ENCODE assay signal across 34 cellular contexts in the genomic region with DNA sequence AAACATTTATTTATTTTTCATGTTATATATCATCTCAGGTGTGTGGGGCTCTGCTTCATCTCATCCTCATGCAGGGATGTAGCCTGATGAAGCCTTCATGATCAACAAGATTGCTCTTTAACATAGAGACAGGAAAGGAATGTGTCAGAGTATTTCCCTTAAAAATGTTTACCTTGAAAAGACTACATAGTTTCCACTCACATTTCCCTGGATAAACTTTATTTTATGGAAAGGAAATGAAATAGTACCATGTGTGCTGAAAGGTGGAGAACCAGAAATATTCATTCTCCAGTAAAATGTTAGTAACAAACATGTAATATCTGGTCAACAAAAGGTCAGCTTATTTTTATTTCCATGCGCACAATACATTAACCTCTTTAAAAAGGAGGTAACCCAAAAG.
DNase-seq lines count a peak whose midpoint lies in the region; FAIRE-seq and TF ChIP-seq lines count a peak whose summit lies in the region.
"Had no signal": no experiment of that assay in that cellular context is flagged by ENCODE, and none has a peak within 500 bp of the region (broad histone marks: within the 10 kb centered on the region; RNA-seq: fewer than 3 reads in every experiment).

No MANE protein-coding gene starts in this region.

- no peaks in the 10 kb centered on the region for H4K20me1 ChIP-seq in endothelial cell of umbilical vein (replicated peaks; ENCODE audit: control insufficient read depth, extremely low read depth, insufficient read depth, low read length)
- H4K20me1 ChIP-seq: BLaER1; BLaER1 treated with 17β-estradiol and CSF1 and Interleukin-3, amounts not matched to agents 10 nM and 100 nM had no signal

- H2AFZ ChIP-seq in endothelial cell of umbilical vein (ENCODE audit: low read depth, low read length), result no peak overlapping the region

- no peaks in the 10 kb centered on the region for H3K79me2 ChIP-seq in endothelial cell of umbilical vein (ENCODE audit: control insufficient read depth, insufficient read depth, low read length)

- no peak overlapping the region for H3K4me2 ChIP-seq in endothelial cell of umbilical vein (ENCODE audit: insufficient read depth, low read length)
- H3K4me2 ChIP-seq: A549; BLaER1; BLaER1 treated with 17β-estradiol and CSF1 and Interleukin-3, amounts not matched to agents 10 nM and 100 nM had no signal

- peaks cover 24% of the 10 kb centered on the region for H3K4me1 ChIP-seq in endodermal cell (ENCODE audit: control insufficient read depth, insufficient read depth, low read length)
- H3K4me1 ChIP-seq in endothelial cell of umbilical vein (ENCODE audit: control insufficient read depth, extremely low read depth, insufficient read depth, low read length), result no peaks in the 10 kb centered on the region
- H3K4me1 ChIP-seq: A549, BE2C, BLaER1, Caco-2 had no signal

- H3K4me3 Mint-ChIP-seq in endodermal cell, result no peak overlapping the region
- H3K4me3 Mint-ChIP-seq: B cell; CD14-positive monocyte; CD4-positive, alpha-beta memory T cell; CD4-positive, alpha-beta T cell; CD4-positive, CD25-positive, alpha-beta regulatory T cell; CD8-positive, alpha-beta memory T cell; CD8-positive, alpha-beta T cell had no signal

- POLR2A ChIA-PET in endothelial cell of umbilical vein (lab: Charles Lee), result no interaction called here

- no peak for FAIRE-seq in endothelial cell of umbilical vein (lab: Jason Lieb, UNC)
- FAIRE-seq: A204.1, A549, D721Med had no signal

- H3K9me3 ChIP-seq in endodermal cell (ENCODE audit: control insufficient read depth, low read length), result no peaks in the 10 kb centered on the region
- no peaks in the 10 kb centered on the region for H3K9me3 ChIP-seq in endothelial cell of umbilical vein (replicated peaks; ENCODE audit: control insufficient read depth, insufficient read depth, low read length)
- H3K9me3 ChIP-seq: A549; BE2C; BLaER1; BLaER1 treated with 17β-estradiol and CSF1 and Interleukin-3, amounts not matched to agents 10 nM and 100 nM; Caco-2 had no signal

- H3K36me3 ChIP-seq in endodermal cell (ENCODE audit: control insufficient read depth, insufficient read depth, low read length) (no peaks in the 10 kb centered on the region), endothelial cell of umbilical vein (ENCODE audit: control insufficient read depth in 2 of 2, extremely low read depth in 1 of 2, insufficient read depth in 2 of 2, low read length in 2 of 2) (no peaks in the 10 kb centered on the region)
- H3K36me3 ChIP-seq: BE2C; BLaER1; BLaER1 treated with 17β-estradiol and CSF1 and Interleukin-3, amounts not matched to agents 10 nM and 100 nM had no signal

- no peak overlapping the region for H3K9ac ChIP-seq in endodermal cell (ENCODE audit: extremely low read depth, low read length, poor library complexity, severe bottlenecking)
- H3K9ac ChIP-seq in endothelial cell of umbilical vein (replicated peaks; ENCODE audit: extremely low read depth, insufficient read depth, low read length), result no peak overlapping the region
- H3K9ac ChIP-seq: BLaER1; BLaER1 treated with 17β-estradiol and CSF1 and Interleukin-3, amounts not matched to agents 10 nM and 100 nM had no signal

- H3K9me1 ChIP-seq in endothelial cell of umbilical vein (replicated peaks; ENCODE audit: control insufficient read depth, extremely low read depth, insufficient read depth, low read length), result no peaks in the 10 kb centered on the region

- H3K27me3 ChIP-seq in endodermal cell (ENCODE audit: control insufficient read depth, insufficient read depth, low read length, poor library complexity, severe bottlenecking) (no peaks in the 10 kb centered on the region), endothelial cell of umbilical vein (ENCODE audit: control insufficient read depth in 2 of 2, insufficient read depth in 2 of 2, low read length in 2 of 2) (no peaks in the 10 kb centered on the region)
- H3K27me3 ChIP-seq: BLaER1; BLaER1 treated with 17β-estradiol and CSF1 and Interleukin-3, amounts not matched to agents 10 nM and 100 nM had no signal

- no peaks in the 10 kb centered on the region for H3K9me3 Mint-ChIP-seq in endodermal cell
- H3K9me3 Mint-ChIP-seq: CD4-positive, alpha-beta memory T cell; CD4-positive, alpha-beta T cell; CD8-positive, alpha-beta memory T cell; CD8-positive, alpha-beta T cell had no signal

- peak; percentile 56 to 69 for DNase-seq in dermis microvascular lymphatic vessel endothelial cell (ENCODE audit: low read depth in 2 of 2)
- no peak for DNase-seq in endodermal cell
- peak; percentile 7 for DNase-seq in endothelial cell of umbilical vein (ENCODE audit: low read depth, low spot score)
- no peak for DNase-seq in activated effector memory CD4-positive, alpha-beta T cell treated with Interleukin-2 at 50 U/mL for 16 hours
- DNase-seq in ureter (ENCODE audit: low spot score), result no peak
- DNase-seq in activated CD4-positive, alpha-beta T cell treated with anti-CD3 and anti-CD28 coated beads for 48 hours, result no peak
- DNase-seq: 8988T; ACHN; AML-193; BE2C; Caco-2; Calu3; CD4-positive, alpha-beta memory T cell; CD4-positive, alpha-beta T cell; CD4-positive, CD25-positive, alpha-beta regulatory T cell; CD8-positive, alpha-beta memory T cell; CD8-positive, alpha-beta T cell; COR-L47; DMS 273 treated with DMSO at 0.1 percent for 48 hours; DMS153; DMS53; DMS79; DMS79 treated with DMSO at 0.1 percent for 48 hours; DND-41; EL had no signal

- H3K27ac Mint-ChIP-seq in endodermal cell, result peak overlapping the region; percentile 31
- H3K27ac Mint-ChIP-seq: B cell; CD14-positive monocyte; CD4-positive, alpha-beta memory T cell; CD4-positive, alpha-beta T cell; CD4-positive, CD25-positive, alpha-beta regulatory T cell; CD8-positive, alpha-beta memory T cell; CD8-positive, alpha-beta T cell had no signal

- TF ChIP-seq POLR2A in endothelial cell of umbilical vein (IDR thresholded peaks at IDR 0.05; ENCODE audit: low read depth, low read length), result no peak

- no peaks in the 10 kb centered on the region for H3K27me3 Mint-ChIP-seq in endodermal cell (ENCODE audit: insufficient read depth)
- H3K27me3 Mint-ChIP-seq: B cell; CD4-positive, alpha-beta memory T cell; CD4-positive, alpha-beta T cell; CD4-positive, CD25-positive, alpha-beta regulatory T cell; CD8-positive, alpha-beta memory T cell had no signal

- intact Hi-C loops in endothelial cell of umbilical vein (cut with micrococcal nuclease), result no loop called here

- TF ChIP-seq CTCF in endodermal cell (conservative IDR thresholded peaks at IDR 0.05) (no peak), endothelial cell of umbilical vein (IDR thresholded peaks at IDR 0.05; ENCODE audit: extremely low read depth in 1 of 2, insufficient read depth in 1 of 2, low read depth in 1 of 2, low read length in 2 of 2) (no peak)

- peaks cover 39% of the 10 kb centered on the region for H3K4me1 Mint-ChIP-seq in endodermal cell
- H3K4me1 Mint-ChIP-seq: B cell; CD14-positive monocyte; CD4-positive, alpha-beta memory T cell; CD4-positive, CD25-positive, alpha-beta regulatory T cell; CD8-positive, alpha-beta memory T cell had no signal

- dilution Hi-C loops in endothelial cell of umbilical vein (cut with MboI; ENCODE audit: extremely low pct_ligation_motif_present, low sequenced_read_pairs), result no loop called here

- no peaks in the 10 kb centered on the region for H3K36me3 Mint-ChIP-seq in endodermal cell (ENCODE audit: low read depth)
- H3K36me3 Mint-ChIP-seq: CD14-positive monocyte; CD4-positive, alpha-beta memory T cell; CD4-positive, CD25-positive, alpha-beta regulatory T cell; CD8-positive, alpha-beta memory T cell; CD8-positive, alpha-beta T cell had no signal

- no TSS peak for BruUV-seq in endothelial cell of umbilical vein (replicated peaks; lab: Mats Ljungman, UMichigan)

- peak overlapping the region; percentile 30 for H3K4me3 ChIP-seq in endodermal cell (ENCODE audit: low read length)
- no peak overlapping the region for H3K4me3 ChIP-seq in endothelial cell of umbilical vein (replicated peaks in 1 of 3; ENCODE audit: insufficient read depth in 1 of 3, low read depth in 1 of 3, low read length in 3 of 3)
- H3K4me3 ChIP-seq: A549; BLaER1; BLaER1 treated with 17β-estradiol and CSF1 and Interleukin-3, amounts not matched to agents 10 nM and 100 nM had no signal

- CTCF ChIA-PET in endothelial cell of umbilical vein (lab: Charles Lee), result no interaction called here

- no peak overlapping the region for H3K27ac ChIP-seq in endodermal cell (ENCODE audit: low read depth, low read length)
- H3K27ac ChIP-seq in endothelial cell of umbilical vein (ENCODE audit: insufficient read depth, low read depth, low read length), result no peak overlapping the region
- H3K27ac ChIP-seq: 22Rv1; A549; BLaER1; BLaER1 treated with 17β-estradiol and CSF1 and Interleukin-3, amounts not matched to agents 10 nM and 100 nM; C4-2B had no signal

- WGBS in endodermal cell (ENCODE audit: insufficient coverage in 1 of 2, insufficient read length in 1 of 2), 2 experiments, result 92 to 100% methylated on average over 1 of the region's 1 CpG

TF ChIP-seq in endothelial cell of umbilical vein, 7 proteins besides CTCF, POLR2A, EP300 and RAD21:
- TF ChIP-seq MYC (IDR thresholded peaks at IDR 0.05; ENCODE audit: low read depth, low read length), result no peak
- TF ChIP-seq GATA2 (IDR thresholded peaks at IDR 0.05; ENCODE audit: insufficient read depth, insufficient read length, low read depth, low read length), result no peak
- TF ChIP-seq POLR2AphosphoS5 (IDR thresholded peaks at IDR 0.05; ENCODE audit: insufficient read depth, low read depth, low read length), result no peak
- no peak for TF ChIP-seq FOS (IDR thresholded peaks at IDR 0.05; ENCODE audit: borderline replicate concordance, insufficient read depth, low read length)
- no peak for TF ChIP-seq JUN (IDR thresholded peaks at IDR 0.05; ENCODE audit: borderline replicate concordance, insufficient read depth, insufficient read length, low read depth)
- TF ChIP-seq, protein P1, sequence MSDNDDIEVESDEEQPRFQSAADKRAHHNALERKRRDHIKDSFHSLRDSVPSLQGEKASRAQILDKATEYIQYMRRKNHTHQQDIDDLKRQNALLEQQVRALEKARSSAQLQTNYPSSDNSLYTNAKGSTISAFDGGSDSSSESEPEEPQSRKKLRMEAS (IDR thresholded peaks at IDR 0.05; ENCODE audit: insufficient read depth, insufficient read length), result no peak
- no peak for TF ChIP-seq EZH2 (IDR thresholded peaks at IDR 0.05; ENCODE audit: borderline replicate concordance, low read depth, low read length, severe bottlenecking)

Comparison
In these comparisons a context has a peak if more than half of its experiments do, and no peak if none do; other contexts are left out.
1. DNase-seq: peak in dermis microvascular lymphatic vessel endothelial cell (2 of 2) and endothelial cell of umbilical vein (single experiment); none in endodermal cell (single experiment), activated effector memory CD4-positive, alpha-beta T cell treated with Interleukin-2 at 50 U/mL for 16 hours (single experiment), ureter (single experiment) and activated CD4-positive, alpha-beta T cell treated with anti-CD3 and anti-CD28 coated beads for 48 hours (single experiment).